ENCODE assay signal across 18 cellular contexts in genomic region chr18:44737623-44738022, GRCh38.
"Had no signal": no experiment of that assay in that cellular context is flagged by ENCODE, and none has a peak within 500 bp of the region (broad histone marks: within the 10 kb centered on the region; RNA-seq: fewer than 3 reads in every experiment).

No MANE protein-coding gene starts in this region.

- H3K27ac ChIP-seq: neutrophil, SK-N-MC had no signal

- H3K9me3 ChIP-seq: heart left ventricle, mucosa of descending colon, neutrophil had no signal

- ATAC-seq: activated T-helper 17 cell treated with anti-CD3 and anti-CD28 coated beads, Interleukin-2, amount 50 U/mL, for 72 hours; left colon; mucosa of descending colon; naive thymus-derived CD8-positive, alpha-beta T cell; stimulated activated naive CD8-positive, alpha-beta T cell treated with anti-CD3 and anti-CD28 coated beads, Interleukin-15, Interleukin-2, amounts not matched to agents 100 U/mL and 50 U/mL, for 24 hours; T-cell had no signal

- DNase-seq: activated CD4-positive, alpha-beta T cell treated with anti-CD3 and anti-CD28 coated beads, Interleukin-2, amount 50 U/mL, for 4 hours; activated CD4-positive, CD25-positive, alpha-beta regulatory T cell treated with anti-CD3 and anti-CD28 coated beads, Interleukin-2, amount 50 U/mL, for 72 hours; activated naive CD4-positive, alpha-beta T cell treated with Interleukin-2 at 50 U/mL for 16 hours; erythroblast; heart left ventricle; left colon; mucosa of descending colon; naive thymus-derived CD8-positive, alpha-beta T cell; retina; small intestine; stimulated activated CD4-positive, alpha-beta T cell treated with anti-CD3 and anti-CD28 coated beads, Interleukin-4, amount 100 ng/mL, for 4 hours; stimulated activated CD8-positive, alpha-beta memory T cell treated with anti-CD3 and anti-CD28 coated beads, Interleukin-4, amount 100 ng/mL, for 48 hours; stimulated activated naive CD8-positive, alpha-beta T cell treated with anti-CD3 and anti-CD28 coated beads, Interleukin-15, Interleukin-2, amounts not matched to agents 100 U/mL and 50 U/mL, for 24 hours; T-cell; T-helper 9 cell had no signal

- H3K4me3 ChIP-seq: heart left ventricle, mucosa of descending colon, SK-N-MC had no signal

- H3K36me3 ChIP-seq: heart left ventricle, neutrophil had no signal
